In the genomic region with DNA sequence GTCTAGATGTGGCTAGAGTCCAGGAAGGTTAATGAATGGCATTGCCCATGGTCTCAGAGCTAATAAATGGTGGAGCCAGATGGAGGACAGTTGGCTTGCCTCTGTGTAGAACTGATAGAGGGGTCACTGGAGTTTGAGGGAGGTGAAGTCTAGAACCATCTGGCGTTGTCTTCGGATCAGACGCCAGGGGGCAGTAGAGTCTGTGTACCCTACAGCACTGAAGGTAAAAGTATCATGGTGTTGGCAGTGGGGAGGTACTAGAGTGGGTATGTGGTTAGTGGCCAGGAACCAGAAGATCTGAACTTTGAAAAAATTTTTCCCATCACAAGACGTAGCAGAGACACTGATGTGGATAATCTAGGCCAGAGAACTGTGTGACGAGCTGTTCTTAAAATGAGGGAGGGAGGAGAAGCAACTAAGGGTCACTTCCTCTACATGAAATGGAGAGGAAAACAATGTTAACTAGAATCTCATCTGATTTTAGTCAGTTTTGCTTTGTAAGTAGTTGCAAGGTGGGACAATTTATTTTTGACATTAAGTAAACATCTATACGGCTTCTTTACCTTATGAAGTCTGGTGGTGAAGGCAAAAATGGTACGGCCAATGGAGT, we compare ENCODE assay signal across 9 cellular contexts.
DNase-seq lines count a peak whose midpoint lies in the region; ATAC-seq and TF ChIP-seq lines count a peak whose summit lies in the region.
"Had no signal": no experiment of that assay in that cellular context is flagged by ENCODE, and none has a peak within 500 bp of the region (broad histone marks: within the 10 kb centered on the region; RNA-seq: fewer than 3 reads in every experiment).

No MANE protein-coding gene starts in this region.

- H2AFZ ChIP-seq in DND-41 (ENCODE audit: low read depth, low read length) = no peak overlapping the region

- peak overlapping the region; percentile 26 for H3K4me3 Mint-ChIP-seq in activated naive CD8-positive, alpha-beta T cell treated with anti-CD3 and anti-CD28 coated beads, Interleukin-2, amount 10 ng/mL, durations not matched to agents 7 days and 5 days

- peaks cover 77% of the 10 kb centered on the region for H3K4me1 ChIP-seq in DND-41 (ENCODE audit: insufficient read depth, low read length)

- no peak overlapping the region for H3K4me2 ChIP-seq in DND-41 (ENCODE audit: insufficient read depth, low read length)

- H3K27me3 ChIP-seq in DND-41 (ENCODE audit: insufficient read depth, low read length, poor library complexity) = no peaks in the 10 kb centered on the region

- peak overlapping the region; percentile 67 for H3K27ac Mint-ChIP-seq in activated naive CD8-positive, alpha-beta T cell treated with anti-CD3 and anti-CD28 coated beads, Interleukin-2, amount 10 ng/mL, durations not matched to agents 7 days and 5 days

- no peaks in the 10 kb centered on the region for H4K20me1 ChIP-seq in DND-41 (ENCODE audit: insufficient read depth, low read length)

- H3K27ac ChIP-seq in DND-41 (ENCODE audit: low read length) = peak overlapping the region; percentile 99

- H3K9ac ChIP-seq in DND-41 (ENCODE audit: low read depth, low read length) = no peak overlapping the region

- H3K79me2 ChIP-seq in DND-41 (ENCODE audit: insufficient read depth, low read length) = 0 out of 2 replicates have a peak, but pooled peaks cover 2% of the 10 kb centered on the region

- peak; percentile 50 for TF ChIP-seq CTCF in DND-41 (IDR thresholded peaks at IDR 0.05; ENCODE audit: borderline replicate concordance, extremely low read depth, low read length, poor library complexity, severe bottlenecking)

- no peak for DNase-seq in DND-41
- peak; percentile 17 for DNase-seq in HuH-7 (ENCODE audit: low spot score)
- no peak for DNase-seq in activated naive CD8-positive, alpha-beta T cell treated with anti-CD3 and anti-CD28 coated beads, Interleukin-2, amount 10 ng/mL, durations not matched to agents 7 days and 5 days
- peak; percentile 18 for DNase-seq in midbrain (lab: John Stamatoyannopoulos, UW)
- DNase-seq in glomerular visceral epithelial cell (ENCODE audit: extremely low spot score) = no peak
- no peak for DNase-seq in NCI-H1105 treated with DMSO at 0.1 percent for 48 hours (lab: John Stamatoyannopoulos, UW)
- DNase-seq: activated gamma-delta T cell, NCI-H446 treated with DMSO at 0.1 percent for 48 hours had no signal

- peaks cover 19% of the 10 kb centered on the region for H3K4me1 Mint-ChIP-seq in activated naive CD8-positive, alpha-beta T cell treated with anti-CD3 and anti-CD28 coated beads, Interleukin-2, amount 10 ng/mL, durations not matched to agents 7 days and 5 days

- no peaks in the 10 kb centered on the region for H3K9me3 Mint-ChIP-seq in activated naive CD8-positive, alpha-beta T cell treated with anti-CD3 and anti-CD28 coated beads, Interleukin-2, amount 10 ng/mL, durations not matched to agents 7 days and 5 days

- no peak overlapping the region for H3K4me3 ChIP-seq in DND-41 (ENCODE audit: low read depth in 1 of 2, low read length in 2 of 2)

- no peaks in the 10 kb centered on the region for H3K9me3 ChIP-seq in DND-41 (ENCODE audit: insufficient read depth, low read length, severe bottlenecking)

- ATAC-seq in DND-41 (ENCODE audit: insufficient read depth, low read depth) (0 out of 3 replicates have a peak, but pooled peaks have one; percentile 13), HG02852 (IDR thresholded peaks at IDR 0.05; ENCODE audit: unreplicated experiment) (no peak)
- peak; percentile 40 for ATAC-seq in activated naive CD8-positive, alpha-beta T cell treated with anti-CD3 and anti-CD28 coated beads, Interleukin-2, amount 10 ng/mL, durations not matched to agents 7 days and 5 days (ENCODE audit: low read depth)

- POLR2A ChIA-PET in activated naive CD8-positive, alpha-beta T cell treated with anti-CD3 and anti-CD28 coated beads, Interleukin-2, amount 10 ng/mL, durations not matched to agents 7 days and 5 days (lab: Charles Lee) = no interaction called here

- no peaks in the 10 kb centered on the region for H3K36me3 Mint-ChIP-seq in activated naive CD8-positive, alpha-beta T cell treated with anti-CD3 and anti-CD28 coated beads, Interleukin-2, amount 10 ng/mL, durations not matched to agents 7 days and 5 days

- no peaks in the 10 kb centered on the region for H3K27me3 Mint-ChIP-seq in activated naive CD8-positive, alpha-beta T cell treated with anti-CD3 and anti-CD28 coated beads, Interleukin-2, amount 10 ng/mL, durations not matched to agents 7 days and 5 days

- no peaks in the 10 kb centered on the region for H3K36me3 ChIP-seq in DND-41 (ENCODE audit: insufficient read depth, low read length)

Comparison
In these comparisons a context has a peak if more than half of its experiments do, and no peak if none do; other contexts are left out.
1. DNase-seq: peak in HuH-7 (single experiment) and midbrain (single experiment); none in DND-41 (single experiment), activated naive CD8-positive, alpha-beta T cell treated with anti-CD3 and anti-CD28 coated beads, Interleukin-2, amount 10 ng/mL, durations not matched to agents 7 days and 5 days (single experiment), glomerular visceral epithelial cell (single experiment) and NCI-H1105 treated with DMSO at 0.1 percent for 48 hours (single experiment).